9 cellular contexts compared by ENCODE assay signal in genomic region chr15:100940785-100941379, GRCh38. TPM values are rescaled to one million over a fixed set of nuclear protein-coding genes. Genes with fewer than 3 reads are reported as not detected.
DNase-seq lines count a peak whose midpoint lies in the region; ATAC-seq and TF ChIP-seq lines count a peak whose summit lies in the region.
"Had no signal": no experiment of that assay in that cellular context is flagged by ENCODE, and none has a peak within 500 bp of the region (broad histone marks: within the 10 kb centered on the region; RNA-seq: fewer than 3 reads in every experiment).

No MANE protein-coding gene starts in this region.

- H3K4me1 ChIP-seq in right lobe of liver (no peaks in the 10 kb centered on the region), gastrocnemius medialis (peaks cover 0 to 6% of the 10 kb centered on the region in 2 donors), GM23248 (ENCODE audit: insufficient read depth) (peaks cover 17% of the 10 kb centered on the region)

- H3K9me2 ChIP-seq in GM23248 (ENCODE audit: insufficient read depth), result no peaks in the 10 kb centered on the region

- no peak for TF ChIP-seq CTCF in right lobe of liver (IDR thresholded peaks at IDR 0.05)
- TF ChIP-seq CTCF in gastrocnemius medialis (IDR thresholded peaks at IDR 0.05 in 4 of 5, conservative IDR thresholded peaks at IDR 0.05 in 1 of 5), result no peak

- WGBS in right lobe of liver (ENCODE audit: insufficient coverage, low coverage, low lambda C conversion rate, missing lambda C conversion rate), result 27% methylated on average over 2 of the region's 2 CpGs
- WGBS in GM23248 (ENCODE audit: low coverage in 1 of 2, low lambda C conversion rate in 2 of 2, missing lambda C conversion rate in 2 of 2), 2 experiments, result 94 to 97% methylated on average over 2 of the region's 2 CpGs

- no peak overlapping the region for H2AFZ ChIP-seq in GM23248

- 0 out of 2 replicates have a peak, but pooled peaks cover 6% of the 10 kb centered on the region for H3F3A ChIP-seq in GM23248 (ENCODE audit: insufficient read depth)

- no peak overlapping the region for H3K9ac ChIP-seq in GM23248

- H3K27me3 ChIP-seq in right lobe of liver (no peaks in the 10 kb centered on the region), gastrocnemius medialis (no peaks in the 10 kb centered on the region), GM23248 (replicated peaks; ENCODE audit: insufficient read depth) (no peaks in the 10 kb centered on the region)

- TF ChIP-seq POLR2A in right lobe of liver (IDR thresholded peaks at IDR 0.05), result no peak
- no peak for TF ChIP-seq POLR2A in gastrocnemius medialis (IDR thresholded peaks at IDR 0.05)

- H3K27ac ChIP-seq in right lobe of liver, result no peak overlapping the region
- no peak overlapping the region for H3K27ac ChIP-seq in gastrocnemius medialis
- no peak overlapping the region for H3K27ac ChIP-seq in GM23248

- H4K20me1 ChIP-seq in GM23248 (ENCODE audit: insufficient read depth), result no peaks in the 10 kb centered on the region

- in situ Hi-C loops in KBM-7 (cut with MboI; ENCODE audit: low pct_unique_long_range_greater_than_20kb, low sequenced_read_pairs), result no loop called here
- in situ Hi-C loops in gastrocnemius medialis (cut with MboI; ENCODE audit: low sequenced_read_pairs in 4 of 4), result no loop called here
- in situ Hi-C loops in G401 (cut with HindIII; ENCODE audit: low sequenced_read_pairs), result no loop called here
- in situ Hi-C loops in GM23248 (cut with MboI), result no loop called here

- H3K9me3 ChIP-seq in right lobe of liver (no peaks in the 10 kb centered on the region), gastrocnemius medialis (no peaks in the 10 kb centered on the region), GM23248 (ENCODE audit: low read depth) (no peaks in the 10 kb centered on the region)

- intact Hi-C loops in right lobe of liver (cut with DNase I) (no loop called here), gastrocnemius medialis (cut with DNase I; ENCODE audit: low total_unique reads) (no loop called here)

- H3K36me3 ChIP-seq in right lobe of liver (no peaks in the 10 kb centered on the region), gastrocnemius medialis (no peaks in the 10 kb centered on the region), GM23248 (ENCODE audit: low read depth) (no peaks in the 10 kb centered on the region)

- H3K79me2 ChIP-seq in GM23248 (ENCODE audit: insufficient read depth), result no peaks in the 10 kb centered on the region

- ATAC-seq in GM18867 (IDR thresholded peaks at IDR 0.05; ENCODE audit: unreplicated experiment) (peak; percentile 71), HG02610 (IDR thresholded peaks at IDR 0.05; ENCODE audit: unreplicated experiment) (peak; percentile 78), right lobe of liver (peak; percentile 62 to 81 (median 74)), gastrocnemius medialis (no peak)

- H3K4me3 ChIP-seq in right lobe of liver (no peak overlapping the region), gastrocnemius medialis (no peak overlapping the region), GM23248 (no peak overlapping the region)

- no peak overlapping the region for H3K4me2 ChIP-seq in GM23248 (ENCODE audit: unreplicated experiment)

- DNase-seq in KBM-7, result peak; percentile 83
- DNase-seq in right lobe of liver, result no peak
- no peak for DNase-seq in gastrocnemius medialis
- no peak for DNase-seq in G401 (ENCODE audit: low spot score)
- no peak for DNase-seq in GM23248
- no peak for DNase-seq in HT-29 (ENCODE audit: low spot score)
- DNase-seq: NCI-H446 had no signal

RNA-seq across cellular contexts. Expression of gene LRRK1, which starts 21.7 kb away (rescaled TPM):
- total RNA-seq in right lobe of liver (1 to 10 TPM in 5 of 6 experiments, under 1 TPM in 1; 0.93 to 3.6 (median 2.5) TPM), gastrocnemius medialis (1 to 10 TPM in 3 of 4 donors, under 1 TPM in 1; 0.87 to 5.6 (median 1.7) TPM)
- not detected in 2 replicates for total RNA-seq in G401 (2014; rRNA removed; shearing (Covaris generic))
- 6.2 and 6.8 TPM in 2 replicates for total RNA-seq in GM23248 (2014; rRNA removed; shearing (Covaris generic))
- 5.9 and 6.4 TPM in 2 replicates for polyA plus RNA-seq in GM23248 (2016; fragmentation: Nextera tagmentation; extraction: Ambion mirVana)
- total RNA-seq in HT-29 (2014; rRNA removed; shearing (Covaris generic)), result 20.9 and 25.0 TPM in 2 replicates

Comparison
In these comparisons a context has a peak if more than half of its experiments do, and no peak if none do; other contexts are left out.
1. ATAC-seq: peak in GM18867 (single experiment), HG02610 (single experiment) and right lobe of liver (4 of 4); none in gastrocnemius medialis (0 of 2).